Comparison of ENCODE assay signal across 11 cellular contexts in the genomic region with DNA sequence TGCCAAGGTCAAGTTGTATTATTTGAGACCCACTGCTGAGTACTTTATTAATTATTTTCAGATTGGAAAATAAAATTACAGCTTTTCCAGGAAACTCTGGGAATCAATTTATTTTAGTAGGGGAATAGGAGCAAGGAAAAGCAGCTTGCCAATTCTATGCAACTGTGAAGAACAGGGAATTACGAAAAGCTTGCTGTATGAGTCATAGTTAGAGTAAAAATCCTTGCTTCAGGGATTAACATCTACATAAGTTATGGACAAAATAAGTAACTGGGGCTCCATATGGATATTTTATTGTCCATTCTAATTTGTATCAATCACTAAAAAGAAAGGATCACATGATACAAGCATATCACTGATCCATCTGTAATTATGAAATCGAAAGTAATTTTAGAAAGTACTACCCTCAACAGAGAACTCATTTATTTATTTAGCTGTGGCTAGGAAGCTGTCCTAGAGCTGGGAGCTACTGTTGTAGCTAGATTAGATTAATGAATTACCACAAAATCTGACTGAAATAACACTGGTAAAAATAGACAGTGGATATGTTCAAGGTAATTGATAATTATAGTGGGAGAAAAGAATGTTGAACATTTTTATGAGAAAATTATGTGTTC.
DNase-seq lines count a peak whose midpoint lies in the region; ATAC-seq and TF ChIP-seq lines count a peak whose summit lies in the region.
"Had no signal": no experiment of that assay in that cellular context is flagged by ENCODE, and none has a peak within 500 bp of the region (broad histone marks: within the 10 kb centered on the region; RNA-seq: fewer than 3 reads in every experiment).

No MANE protein-coding gene starts in this region.

- no peak overlapping the region for H3K4me3 Mint-ChIP-seq in chondrocyte (ENCODE audit: unreplicated experiment)
- no peak overlapping the region for H3K4me3 Mint-ChIP-seq in effector memory CD8-positive, alpha-beta T cell
- no peak overlapping the region for H3K4me3 Mint-ChIP-seq in progenitor cell of endocrine pancreas (ENCODE audit: low read depth)

- H3K9me3 Mint-ChIP-seq in chondrocyte (ENCODE audit: low read depth) (no peaks in the 10 kb centered on the region), progenitor cell of endocrine pancreas (ENCODE audit: low read depth) (no peaks in the 10 kb centered on the region)
- peaks cover 0 to 9% of the 10 kb centered on the region in 2 donors for H3K9me3 Mint-ChIP-seq in effector memory CD8-positive, alpha-beta T cell

- H3K9ac ChIP-seq in BLaER1 treated with 17β-estradiol and CSF1 and Interleukin-3, amounts not matched to agents 10 nM and 100 nM, result no peak overlapping the region; a peak in 1 of 22 replicates

- TF ChIP-seq CTCF in chondrocyte (IDR thresholded peaks at IDR 0.05), result no peak
- TF ChIP-seq CTCF in progenitor cell of endocrine pancreas (IDR thresholded peaks at IDR 0.05; ENCODE audit: unreplicated experiment), result no peak

- no peaks in the 10 kb centered on the region for H3K36me3 ChIP-seq in BLaER1 treated with 17β-estradiol and CSF1 and Interleukin-3, amounts not matched to agents 10 nM and 100 nM

- no peaks in the 10 kb centered on the region for H3K27me3 Mint-ChIP-seq in chondrocyte (ENCODE audit: low read depth)
- no peaks in the 10 kb centered on the region for H3K27me3 Mint-ChIP-seq in effector memory CD8-positive, alpha-beta T cell
- H3K27me3 Mint-ChIP-seq in progenitor cell of endocrine pancreas, result no peaks in the 10 kb centered on the region

- DNase-seq in chondrocyte (ENCODE audit: low spot score) (no peak), lung microvascular endothelial cell (ENCODE audit: low read depth in 2 of 2) (peak; percentile 1 to 14), DMS114 treated with DMSO at 0.1 percent for 48 hours (lab: John Stamatoyannopoulos, UW; ENCODE audit: unreplicated experiment) (no peak), KG1 (lab: John Stamatoyannopoulos, UW) (no peak), progenitor cell of endocrine pancreas (ENCODE audit: low spot score, unreplicated experiment) (no peak)
- no peak for DNase-seq in effector memory CD8-positive, alpha-beta T cell
- DNase-seq: DMS79, KBM-7 had no signal

- H3K4me3 ChIP-seq in BLaER1 treated with 17β-estradiol and CSF1 and Interleukin-3, amounts not matched to agents 10 nM and 100 nM, result no peak overlapping the region
- H3K4me3 ChIP-seq: SK-N-MC had no signal

- H3K27ac Mint-ChIP-seq in chondrocyte (ENCODE audit: unreplicated experiment) (peak overlapping the region; percentile 64), progenitor cell of endocrine pancreas (no peak overlapping the region)
- no peak overlapping the region for H3K27ac Mint-ChIP-seq in effector memory CD8-positive, alpha-beta T cell

- H3K9me3 ChIP-seq in BLaER1 treated with 17β-estradiol and CSF1 and Interleukin-3, amounts not matched to agents 10 nM and 100 nM (replicated peaks in 1 of 11), result no peaks in the 10 kb centered on the region

- peaks cover 11% of the 10 kb centered on the region for H3K4me1 Mint-ChIP-seq in chondrocyte (ENCODE audit: low read depth)
- H3K4me1 Mint-ChIP-seq in effector memory CD8-positive, alpha-beta T cell (ENCODE audit: low read depth in 2 of 2), result no peaks in the 10 kb centered on the region
- peaks cover 1% of the 10 kb centered on the region for H3K4me1 Mint-ChIP-seq in progenitor cell of endocrine pancreas (ENCODE audit: low read depth)

- H3K4me1 ChIP-seq in BLaER1 treated with 17β-estradiol and CSF1 and Interleukin-3, amounts not matched to agents 10 nM and 100 nM, result peaks cover 0 to 10% (median 0%) of the 10 kb centered on the region in 10 experiments; a peak in 3 of 20 replicates

- H3K27me3 ChIP-seq in BLaER1 treated with 17β-estradiol and CSF1 and Interleukin-3, amounts not matched to agents 10 nM and 100 nM, result no peaks in the 10 kb centered on the region

- H3K4me2 ChIP-seq in BLaER1 treated with 17β-estradiol and CSF1 and Interleukin-3, amounts not matched to agents 10 nM and 100 nM, result peak overlapping the region in 9 of 11 experiments; percentile 12 to 49 (median 20); a peak in 11 of 22 replicates

- H4K20me1 ChIP-seq in BLaER1 treated with 17β-estradiol and CSF1 and Interleukin-3, amounts not matched to agents 10 nM and 100 nM, result no peaks in the 10 kb centered on the region

- H3K36me3 Mint-ChIP-seq in chondrocyte (ENCODE audit: low read depth) (peaks cover 2% of the 10 kb centered on the region), progenitor cell of endocrine pancreas (ENCODE audit: insufficient read depth) (no peaks in the 10 kb centered on the region)
- H3K36me3 Mint-ChIP-seq in effector memory CD8-positive, alpha-beta T cell (ENCODE audit: insufficient read depth), result no peaks in the 10 kb centered on the region

- no peak overlapping the region for H3K27ac ChIP-seq in BLaER1 treated with 17β-estradiol and CSF1 and Interleukin-3, amounts not matched to agents 10 nM and 100 nM
- H3K27ac ChIP-seq: SK-N-MC had no signal

- peak; percentile 62 for ATAC-seq in HG03565 (IDR thresholded peaks at IDR 0.05; ENCODE audit: unreplicated experiment)
- no peak for ATAC-seq in effector memory CD8-positive, alpha-beta T cell (replicated peaks)

Comparison
In these comparisons a context has a peak if more than half of its experiments do, and no peak if none do; other contexts are left out.
1. DNase-seq: peak in lung microvascular endothelial cell (2 of 2); none in chondrocyte (single experiment), effector memory CD8-positive, alpha-beta T cell (0 of 3), DMS114 treated with DMSO at 0.1 percent for 48 hours (single experiment), KG1 (single experiment) and progenitor cell of endocrine pancreas (single experiment).